Comparison of ENCODE assay signal across 14 cellular contexts in genomic region chr7:156753630-156754029, GRCh38.
A peak's percentile ranks its signal among the peaks of the same experiment; 100 is the strongest.
DNase-seq lines count a peak whose midpoint lies in the region; ATAC-seq and TF ChIP-seq lines count a peak whose summit lies in the region.
"Had no signal": no experiment of that assay in that cellular context is flagged by ENCODE, and none has a peak within 500 bp of the region (broad histone marks: within the 10 kb centered on the region; RNA-seq: fewer than 3 reads in every experiment).

No MANE protein-coding gene starts in this region.

- TF ChIP-seq CTCF in OCI-LY7 (conservative IDR thresholded peaks at IDR 0.05; ENCODE audit: low read length) (0 out of 2 replicates have a peak, but pooled peaks have one; percentile 12), testis (IDR thresholded peaks at IDR 0.05) (no peak), prostate gland (IDR thresholded peaks at IDR 0.05) (no peak)

- no peaks in the 10 kb centered on the region for H3K9me3 Mint-ChIP-seq in activated T-cell treated with anti-CD3 and anti-CD28 coated beads, Interleukin-2, amount 50 U/mL, for 24 hours

- no peak overlapping the region for H3K4me3 Mint-ChIP-seq in activated T-cell treated with anti-CD3 and anti-CD28 coated beads, Interleukin-2, amount 50 U/mL, for 24 hours

- H3K4me2 ChIP-seq in OCI-LY7 (ENCODE audit: low read length), result no peak overlapping the region

- H3K4me3 ChIP-seq in OCI-LY7 (ENCODE audit: low read depth, low read length, poor library complexity, severe bottlenecking), result no peak overlapping the region
- H3K4me3 ChIP-seq in testis, result no peak overlapping the region
- H3K4me3 ChIP-seq in prostate gland, result no peak overlapping the region

- peaks cover 12% of the 10 kb centered on the region for H3K4me1 Mint-ChIP-seq in activated T-cell treated with anti-CD3 and anti-CD28 coated beads, Interleukin-2, amount 50 U/mL, for 24 hours (ENCODE audit: low read depth)

- peaks cover 46% of the 10 kb centered on the region for H3K36me3 ChIP-seq in OCI-LY7 (ENCODE audit: insufficient read depth, low read length)
- H3K36me3 ChIP-seq in testis (ENCODE audit: low read depth, missing control alignments), result no peaks in the 10 kb centered on the region
- H3K36me3 ChIP-seq in prostate gland, result no peaks in the 10 kb centered on the region

- H2AFZ ChIP-seq in OCI-LY7 (ENCODE audit: low read length), result no peak overlapping the region

- no peaks in the 10 kb centered on the region for H4K20me1 ChIP-seq in OCI-LY7 (ENCODE audit: insufficient read depth, low read length)

- TF ChIP-seq POLR2A in testis (IDR thresholded peaks at IDR 0.05) (no peak), prostate gland (IDR thresholded peaks at IDR 0.05) (no peak)

- CTCF ChIA-PET in OCI-LY7 (lab: Charles Lee; ENCODE audit: unreplicated experiment), result no interaction called here

- no peaks in the 10 kb centered on the region for H3K9me3 ChIP-seq in OCI-LY7 (ENCODE audit: low read length)
- no peaks in the 10 kb centered on the region for H3K9me3 ChIP-seq in testis
- no peaks in the 10 kb centered on the region for H3K9me3 ChIP-seq in prostate gland

- no peaks in the 10 kb centered on the region for H3K27me3 Mint-ChIP-seq in activated T-cell treated with anti-CD3 and anti-CD28 coated beads, Interleukin-2, amount 50 U/mL, for 24 hours

- H3K9me2 ChIP-seq in OCI-LY7 (ENCODE audit: insufficient read depth, low read length), result no peaks in the 10 kb centered on the region

- H3K27me3 ChIP-seq in testis, result no peaks in the 10 kb centered on the region
- no peaks in the 10 kb centered on the region for H3K27me3 ChIP-seq in prostate gland (replicated peaks; ENCODE audit: insufficient read depth)

- POLR2A ChIA-PET in OCI-LY7 (lab: Charles Lee), result interaction anchor here (1.9 kb wide), 1 partner anchor 10 kb away, joined by 9 read pairs; no protein-coding TSS in a partner anchor

- H3K79me2 ChIP-seq in OCI-LY7 (ENCODE audit: insufficient read depth, low read depth, low read length), result no peaks in the 10 kb centered on the region

- BruUV-seq in OCI-LY7 (replicated peaks; lab: Mats Ljungman, UMichigan), result no TSS peak

- DNase-seq in activated T-cell treated with anti-CD3 and anti-CD28 coated beads, Interleukin-2, amount 50 U/mL, for 24 hours, result no peak
- no peak for DNase-seq in activated T-cell treated with anti-CD3 and anti-CD28 coated beads, Interleukin-2, amount 50 U/mL, for 1 hour
- no peak for DNase-seq in OCI-LY7 (ENCODE audit: low spot score)
- peak; percentile 22 for DNase-seq in iPS-NIHi11 (ENCODE audit: low spot score)
- DNase-seq in testis, result peak; percentile 28
- DNase-seq in NCI-H1436 treated with DMSO at 0.1 percent for 48 hours (lab: John Stamatoyannopoulos, UW), result no peak
- DNase-seq in prostate gland (ENCODE audit: low spot score), result no peak
- DNase-seq: C1 segment of cervical spinal cord, DMS 273 treated with DMSO at 0.1 percent for 48 hours, NCI-H1436, NCI-H2081 treated with DMSO at 0.1 percent for 48 hours, NCI-H226, NCI-H526 treated with DMSO at 0.1 percent for 48 hours had no signal

- no peaks in the 10 kb centered on the region for H3K4me1 ChIP-seq in OCI-LY7 (ENCODE audit: insufficient read depth, low read length, poor library complexity, severe bottlenecking)
- peaks cover 10% of the 10 kb centered on the region for H3K4me1 ChIP-seq in testis
- no peaks in the 10 kb centered on the region for H3K4me1 ChIP-seq in prostate gland (replicated peaks)

- H3K36me3 Mint-ChIP-seq in activated T-cell treated with anti-CD3 and anti-CD28 coated beads, Interleukin-2, amount 50 U/mL, for 24 hours (ENCODE audit: low read depth), result peaks cover 44% of the 10 kb centered on the region

- peak overlapping the region; percentile 67 for H3K27ac Mint-ChIP-seq in activated T-cell treated with anti-CD3 and anti-CD28 coated beads, Interleukin-2, amount 50 U/mL, for 24 hours

- ATAC-seq in GM19463 (IDR thresholded peaks at IDR 0.05; ENCODE audit: unreplicated experiment), result no peak

- intact Hi-C loops in OCI-LY7 (cut with micrococcal nuclease; ENCODE audit: unreplicated experiment), result no loop called here
- intact Hi-C loops in testis (cut with DNase I; ENCODE audit: low total_unique reads), result no loop called here
- intact Hi-C loops in prostate gland (cut with DNase I), result no loop called here

- H3K27ac ChIP-seq in OCI-LY7 (ENCODE audit: low read depth, low read length, poor library complexity, severe bottlenecking), result no peak overlapping the region
- H3K27ac ChIP-seq in testis, result no peak overlapping the region
- no peak overlapping the region for H3K27ac ChIP-seq in prostate gland

- 59 to 74% methylated on average over 7 of the region's 7 CpGs for WGBS in testis, 2 donors
- 88% methylated on average over 7 of the region's 7 CpGs for WGBS in prostate gland

Comparison
In these comparisons a context has a peak if more than half of its experiments do, and no peak if none do; other contexts are left out.
1. DNase-seq: peak in iPS-NIHi11 (single experiment) and testis (single experiment); none in activated T-cell treated with anti-CD3 and anti-CD28 coated beads, Interleukin-2, amount 50 U/mL, for 24 hours (single experiment), activated T-cell treated with anti-CD3 and anti-CD28 coated beads, Interleukin-2, amount 50 U/mL, for 1 hour (single experiment), OCI-LY7 (single experiment), NCI-H1436 treated with DMSO at 0.1 percent for 48 hours (single experiment) and prostate gland (single experiment).